29 cellular contexts compared by ENCODE assay signal in the genomic region with DNA sequence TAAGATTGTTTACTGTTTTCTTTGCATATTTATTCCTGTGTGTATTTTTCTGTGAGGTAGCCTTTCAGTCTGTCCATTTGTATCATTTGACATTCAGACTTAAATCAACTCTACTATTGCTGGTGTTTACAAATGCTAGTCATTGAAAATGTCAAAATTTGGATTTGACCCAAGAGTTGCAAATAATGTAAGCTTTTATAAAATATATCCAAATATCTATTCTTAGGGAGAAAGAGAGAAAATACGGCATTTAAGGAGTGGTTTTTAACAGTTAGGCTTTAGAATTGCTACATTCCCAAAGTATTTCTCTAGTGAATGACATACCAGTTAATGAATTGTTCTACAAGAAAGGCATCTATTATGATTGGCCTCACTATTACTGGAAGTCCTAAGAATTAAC.
"Had no signal": no experiment of that assay in that cellular context is flagged by ENCODE, and none has a peak within 500 bp of the region (broad histone marks: within the 10 kb centered on the region; RNA-seq: fewer than 3 reads in every experiment).

No MANE protein-coding gene starts in this region.

- DNase-seq: activated B cell treated with CpG ODN at 0.5 μM for 24 hours; activated CD4-positive, alpha-beta T cell treated with anti-CD3 and anti-CD28 coated beads for 1 hour; activated CD4-positive, alpha-beta T cell treated with anti-CD3 and anti-CD28 coated beads, Interleukin-2, amount 10 ng/mL, durations not matched to agents 24 days and 14 days; activated CD4-positive, alpha-beta T cell treated with anti-CD3 and anti-CD28 coated beads, Interleukin-2, amount 50 U/mL, for 48 hours; activated CD8-positive, alpha-beta memory T cell treated with anti-CD3 and anti-CD28 coated beads, Interleukin-2, amount 10 ng/mL, durations not matched to agents 7 days and 5 days; activated effector memory CD4-positive, alpha-beta T cell treated with Interleukin-2 at 50 U/mL for 16 hours; activated naive CD4-positive, alpha-beta T cell; activated T-cell treated with anti-CD3 and anti-CD28 coated beads, Interleukin-2, amount 50 U/mL, for 24 hours; aorta; body of pancreas; MG63; NCI-H1092 treated with DMSO at 0.1 percent for 48 hours; NCI-H1417 treated with DMSO at 0.1 percent for 48 hours; NCI-H1694; NCI-H2029; NCI-H2107; NCI-H345; NCI-H510A treated with DMSO at 0.1 percent for 48 hours; NCI-H69; PC-9; SIG-M5; T-helper 17 cell; T1000 had no signal

- H2AFZ ChIP-seq: PC-9 had no signal

- H3K27me3 Mint-ChIP-seq: activated B cell treated with CpG ODN at 0.5 μM for 24 hours; activated CD4-positive, alpha-beta T cell treated with anti-CD3 and anti-CD28 coated beads, Interleukin-2, amount 10 ng/mL, durations not matched to agents 24 days and 14 days; activated CD8-positive, alpha-beta memory T cell treated with anti-CD3 and anti-CD28 coated beads, Interleukin-2, amount 10 ng/mL, durations not matched to agents 7 days and 5 days; activated naive CD4-positive, alpha-beta T cell treated with anti-CD3 and anti-CD28 coated beads, Interleukin-2, amount 50 U/mL, for 24 hours; activated T-cell treated with anti-CD3 and anti-CD28 coated beads, Interleukin-2, amount 50 U/mL, for 24 hours; central memory CD8-positive, alpha-beta T cell; T-helper 17 cell had no signal

- H3K9me3 ChIP-seq: body of pancreas, MG63 had no signal

- H3K9ac ChIP-seq: KMS-11 had no signal

- FAIRE-seq: bronchial epithelial cell, TTC549 had no signal

- H3K27me3 ChIP-seq: body of pancreas, MG63 had no signal

- H3K4me3 Mint-ChIP-seq: activated B cell treated with CpG ODN at 0.5 μM for 24 hours; activated CD4-positive, alpha-beta T cell treated with anti-CD3 and anti-CD28 coated beads, Interleukin-2, amount 10 ng/mL, durations not matched to agents 24 days and 14 days; activated CD8-positive, alpha-beta memory T cell treated with anti-CD3 and anti-CD28 coated beads, Interleukin-2, amount 10 ng/mL, durations not matched to agents 7 days and 5 days; activated naive CD4-positive, alpha-beta T cell treated with anti-CD3 and anti-CD28 coated beads, Interleukin-2, amount 50 U/mL, for 24 hours; activated T-cell treated with anti-CD3 and anti-CD28 coated beads, Interleukin-2, amount 50 U/mL, for 24 hours; activated T-helper 1 cell treated with anti-CD3 and anti-CD28 coated beads, Interleukin-12 subunit alpha, Interleukin-12 subunit beta, Interleukin-2, Interleukin-4 antibody, amounts not matched to agents 30 ng/mL and 10 ng/mL and 1 ng/mL, durations not matched to agents 14 hours and 24 hours and 36 hours; central memory CD8-positive, alpha-beta T cell; T-helper 17 cell had no signal

- H3K27ac ChIP-seq: body of pancreas, KMS-11, PC-9 had no signal

- H3K27ac Mint-ChIP-seq: activated B cell treated with CpG ODN at 0.5 μM for 24 hours; activated CD4-positive, alpha-beta T cell treated with anti-CD3 and anti-CD28 coated beads, Interleukin-2, amount 10 ng/mL, durations not matched to agents 24 days and 14 days; activated CD8-positive, alpha-beta memory T cell treated with anti-CD3 and anti-CD28 coated beads, Interleukin-2, amount 10 ng/mL, durations not matched to agents 7 days and 5 days; activated naive CD4-positive, alpha-beta T cell treated with anti-CD3 and anti-CD28 coated beads, Interleukin-2, amount 50 U/mL, for 24 hours; activated T-cell treated with anti-CD3 and anti-CD28 coated beads, Interleukin-2, amount 50 U/mL, for 24 hours; activated T-helper 1 cell treated with anti-CD3 and anti-CD28 coated beads, Interleukin-12 subunit alpha, Interleukin-12 subunit beta, Interleukin-2, Interleukin-4 antibody, amounts not matched to agents 30 ng/mL and 10 ng/mL and 1 ng/mL, durations not matched to agents 14 hours and 24 hours and 36 hours; T-helper 17 cell had no signal

- H3K4me3 ChIP-seq: body of pancreas, MG63, PC-9 had no signal

- H3K9me3 Mint-ChIP-seq: activated B cell treated with CpG ODN at 0.5 μM for 24 hours; activated CD4-positive, alpha-beta T cell treated with anti-CD3 and anti-CD28 coated beads, Interleukin-2, amount 10 ng/mL, durations not matched to agents 24 days and 14 days; activated naive CD4-positive, alpha-beta T cell treated with anti-CD3 and anti-CD28 coated beads, Interleukin-2, amount 50 U/mL, for 24 hours; activated T-cell treated with anti-CD3 and anti-CD28 coated beads, Interleukin-2, amount 50 U/mL, for 24 hours; activated T-helper 1 cell treated with anti-CD3 and anti-CD28 coated beads, Interleukin-12 subunit alpha, Interleukin-12 subunit beta, Interleukin-2, Interleukin-4 antibody, amounts not matched to agents 30 ng/mL and 10 ng/mL and 1 ng/mL, durations not matched to agents 14 hours and 24 hours and 36 hours; central memory CD8-positive, alpha-beta T cell had no signal

- H3K4me2 ChIP-seq: KMS-11, PC-9 had no signal
